In genomic region chr22:47192651-47193437, GRCh38 we compare ENCODE assay signal across 13 cellular contexts.
DNase-seq lines count a peak whose midpoint lies in the region; ATAC-seq, FAIRE-seq and TF ChIP-seq lines count a peak whose summit lies in the region.
"Had no signal": no experiment of that assay in that cellular context is flagged by ENCODE, and none has a peak within 500 bp of the region (broad histone marks: within the 10 kb centered on the region; RNA-seq: fewer than 3 reads in every experiment).

No MANE protein-coding gene starts in this region.

- ATAC-seq in Right ventricle myocardium superior (ENCODE audit: poor library complexity) (peak; percentile 27), HG03432 (IDR thresholded peaks at IDR 0.05; ENCODE audit: unreplicated experiment) (no peak)

- in situ Hi-C loops in ACHN (cut with HindIII; ENCODE audit: low pct_ligation_motif_present, low pct_unique_long_range_greater_than_20kb, low sequenced_read_pairs) = no loop called here

- intact Hi-C loops in Right ventricle myocardium superior (cut with DNase I) = no loop called here
- intact Hi-C loops in left ventricle myocardium inferior (cut with micrococcal nuclease) = no loop called here
- intact Hi-C loops in kidney (cut with DNase I) = no loop called here

- DNase-seq in Right ventricle myocardium superior = peak; percentile 28
- no peak for DNase-seq in left ventricle myocardium inferior
- peak; percentile 55 for DNase-seq in NCI-H774 (lab: John Stamatoyannopoulos, UW)
- peak; percentile 63 for DNase-seq in kidney
- DNase-seq in urothelium cell line (ENCODE audit: low spot score) = peak; percentile 46
- DNase-seq in ACHN = no peak
- no peak for DNase-seq in KG1 (lab: John Stamatoyannopoulos, UW)
- DNase-seq: esophagus squamous epithelium, MV-4-11, T-helper 1 cell had no signal

- H3K4me1 ChIP-seq in left ventricle myocardium inferior (no peaks in the 10 kb centered on the region), kidney (ENCODE audit: control insufficient read depth in 1 of 2, insufficient read depth in 1 of 2, low read depth in 1 of 2, low read length in 2 of 2) (peaks cover 0 to 6% of the 10 kb centered on the region in 2 donors)
- H3K4me1 ChIP-seq: adrenal gland, esophagus squamous epithelium had no signal

- H3K27me3 ChIP-seq in left ventricle myocardium inferior (ENCODE audit: low read depth) = peaks cover 12% of the 10 kb centered on the region
- H3K27me3 ChIP-seq: adrenal gland had no signal

- H3K36me3 ChIP-seq in left ventricle myocardium inferior (no peaks in the 10 kb centered on the region), kidney (ENCODE audit: control insufficient read depth in 1 of 2, insufficient read depth in 2 of 2, low read length in 2 of 2) (no peaks in the 10 kb centered on the region)
- H3K36me3 ChIP-seq: adrenal gland, esophagus squamous epithelium had no signal

- no peak for FAIRE-seq in kidney (lab: Jason Lieb, UNC)
- FAIRE-seq in urothelium cell line (lab: Jason Lieb, UNC) = no peak

- TF ChIP-seq CTCF in left ventricle myocardium inferior (IDR thresholded peaks at IDR 0.05; ENCODE audit: borderline replicate concordance) = no peak
- TF ChIP-seq CTCF in kidney (IDR thresholded peaks at IDR 0.05; ENCODE audit: borderline replicate concordance, extremely low read depth, insufficient read depth) = no peak

- no peaks in the 10 kb centered on the region for H3K9me3 ChIP-seq in left ventricle myocardium inferior (replicated peaks)
- H3K9me3 ChIP-seq in kidney (ENCODE audit: control insufficient read depth in 1 of 2, low read length in 2 of 2) = no peaks in the 10 kb centered on the region
- H3K9me3 ChIP-seq: adrenal gland, esophagus squamous epithelium had no signal

- H3K9ac ChIP-seq in kidney (ENCODE audit: low read length in 2 of 2) = no peak overlapping the region

- H3K4me3 ChIP-seq in left ventricle myocardium inferior (no peak overlapping the region), kidney (ENCODE audit: low read length in 2 of 2) (no peak overlapping the region)
- H3K4me3 ChIP-seq: adrenal gland, esophagus squamous epithelium, lung had no signal

- H3K27ac ChIP-seq in left ventricle myocardium inferior (replicated peaks) = no peak overlapping the region
- no peak overlapping the region for H3K27ac ChIP-seq in kidney (ENCODE audit: low read depth in 2 of 2, low read length in 2 of 2)
- H3K27ac ChIP-seq: adrenal gland, esophagus squamous epithelium had no signal

Comparison
In these comparisons a context has a peak if more than half of its experiments do, and no peak if none do; other contexts are left out.
1. DNase-seq: peak in Right ventricle myocardium superior (single experiment), NCI-H774 (single experiment), kidney (single experiment) and urothelium cell line (single experiment); none in left ventricle myocardium inferior (single experiment), ACHN (single experiment) and KG1 (single experiment).